Comparison of ENCODE assay signal across 1 cellular context in genomic region chr11:66259225-66259624, GRCh38.
TF ChIP-seq lines count a peak whose summit lies in the region.

No MANE protein-coding gene starts in this region.

TF ChIP-seq in IMR-90, 13 proteins besides CTCF, POLR2A, EP300 and RAD21:
- TF ChIP-seq MAFK (IDR thresholded peaks at IDR 0.05; ENCODE audit: low read depth, low read length) (no peak), FOS (IDR thresholded peaks at IDR 0.05; ENCODE audit: low read depth, low read length) (no peak), MXI1 (IDR thresholded peaks at IDR 0.05; ENCODE audit: borderline replicate concordance, low read depth, low read length) (no peak)
